ENCODE assay signal across 1 cellular context in genomic region chr4:106033469-106033868, GRCh38.
TF ChIP-seq lines count a peak whose summit lies in the region.

No MANE protein-coding gene starts in this region.

TF ChIP-seq in WTC11, 78 proteins besides CTCF, POLR2A, EP300 and RAD21 (continued from another document):
- TF ChIP-seq MAX (CRISPR knock-in tag; IDR thresholded peaks at IDR 0.05) (no peak), ZNF317 (CRISPR knock-in tag; IDR thresholded peaks at IDR 0.05; ENCODE audit: borderline replicate concordance, low read depth) (no peak), ZNF232 (CRISPR knock-in tag; IDR thresholded peaks at IDR 0.05) (no peak), CREM (CRISPR knock-in tag; IDR thresholded peaks at IDR 0.05) (no peak), FOXJ3 (CRISPR knock-in tag; IDR thresholded peaks at IDR 0.05; ENCODE audit: borderline replicate concordance) (no peak)
